ENCODE assay signal across 11 cellular contexts in the genomic region with DNA sequence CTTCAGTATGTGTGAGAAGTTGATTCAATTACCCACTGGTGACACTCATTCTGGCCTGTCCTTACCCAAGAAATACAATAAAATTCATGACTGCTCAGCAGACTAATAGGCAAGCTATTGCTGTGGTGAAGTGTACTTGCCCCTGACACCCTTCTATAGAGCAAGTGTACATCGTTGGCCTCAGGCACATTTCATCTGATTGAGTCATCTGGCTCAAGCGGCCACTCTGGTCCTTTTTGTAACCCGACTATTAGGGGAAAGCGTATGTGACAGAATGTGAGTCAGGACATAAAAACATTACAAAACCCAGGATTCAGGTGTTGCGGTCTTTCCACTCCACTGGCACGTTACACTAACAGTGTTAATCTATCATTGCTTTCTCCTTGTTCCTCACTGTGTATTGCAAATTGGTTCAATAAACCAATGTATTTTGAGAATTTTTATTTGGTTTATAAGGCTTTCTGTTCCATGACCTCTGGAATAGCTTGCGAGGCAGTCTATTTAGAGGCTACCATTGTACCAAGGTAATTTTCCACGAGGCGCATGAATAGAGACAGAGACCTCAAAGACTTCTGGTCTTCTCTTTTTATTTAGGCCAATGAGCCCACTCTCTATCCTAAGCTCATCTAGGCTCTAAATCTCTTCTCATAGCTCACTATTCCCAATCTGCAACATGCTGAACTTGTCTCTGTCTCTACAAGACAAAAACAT. TPM values are rescaled to one million over a fixed set of nuclear protein-coding genes. Genes with fewer than 3 reads are reported as not detected.
DNase-seq lines count a peak whose midpoint lies in the region; ATAC-seq, FAIRE-seq and TF ChIP-seq lines count a peak whose summit lies in the region.
"Had no signal": no experiment of that assay in that cellular context is flagged by ENCODE, and none has a peak within 500 bp of the region (broad histone marks: within the 10 kb centered on the region; RNA-seq: fewer than 3 reads in every experiment).

No MANE protein-coding gene starts in this region.

- H3K36me3 Mint-ChIP-seq in type B pancreatic cell: peaks cover 11% of the 10 kb centered on the region
- H3K36me3 Mint-ChIP-seq: activated naive CD4-positive, alpha-beta T cell treated with anti-CD3 and anti-CD28 coated beads, Interleukin-2, amount 10 ng/mL, durations not matched to agents 7 days and 5 days had no signal

- H3K14ac ChIP-seq in IMR-90 (replicated peaks; ENCODE audit: low read depth, low read length): no peak overlapping the region

- no peak overlapping the region for H2AK5ac ChIP-seq in IMR-90 (ENCODE audit: low read depth, low read length)

- no peak overlapping the region for H3K27ac Mint-ChIP-seq in type B pancreatic cell
- H3K27ac Mint-ChIP-seq: activated naive CD4-positive, alpha-beta T cell treated with anti-CD3 and anti-CD28 coated beads, Interleukin-2, amount 10 ng/mL, durations not matched to agents 7 days and 5 days; CD14-positive monocyte had no signal

- H3K56ac ChIP-seq in IMR-90 (ENCODE audit: extremely low read depth, insufficient read depth, low read length): no peak overlapping the region

- H2AFZ ChIP-seq in IMR-90 (replicated peaks; ENCODE audit: low read length, poor library complexity): no peak overlapping the region
- no peak overlapping the region for H2AFZ ChIP-seq in keratinocyte (ENCODE audit: control insufficient read depth, low read length)

- H3K27me3 Mint-ChIP-seq in type B pancreatic cell: no peaks in the 10 kb centered on the region
- H3K27me3 Mint-ChIP-seq: activated naive CD4-positive, alpha-beta T cell treated with anti-CD3 and anti-CD28 coated beads, Interleukin-2, amount 10 ng/mL, durations not matched to agents 7 days and 5 days had no signal

- dilution Hi-C loops in IMR-90 (cut with HindIII; ENCODE audit: low sequenced_read_pairs, unreplicated experiment) (no loop called here), keratinocyte (cut with MboI; ENCODE audit: extremely low pct_ligation_motif_present, low sequenced_read_pairs) (no loop called here)

- H3K9me1 ChIP-seq in IMR-90 (ENCODE audit: insufficient read depth, low read length): no peaks in the 10 kb centered on the region
- no peaks in the 10 kb centered on the region for H3K9me1 ChIP-seq in keratinocyte (ENCODE audit: control insufficient read depth, extremely low read depth, insufficient read depth, low read length)

- POLR2A ChIA-PET in IMR-90 (lab: Charles Lee; ENCODE audit: unreplicated experiment): no interaction called here

- no peak overlapping the region for H2BK20ac ChIP-seq in IMR-90 (ENCODE audit: low read depth, low read length)

- H3K4ac ChIP-seq in IMR-90 (ENCODE audit: low read depth, low read length): no peak overlapping the region

- CTCF ChIA-PET in IMR-90 (lab: Yijun Ruan, JAX): no interaction called here

- no peak overlapping the region for H3K27ac ChIP-seq in IMR-90 (ENCODE audit: insufficient read depth, low read length)
- peak overlapping the region; percentile 66 for H3K27ac ChIP-seq in keratinocyte (ENCODE audit: control insufficient read depth, insufficient read depth, low read length)

- no peak overlapping the region for H4K8ac ChIP-seq in IMR-90 (ENCODE audit: low read depth in 2 of 2, low read length in 2 of 2)

- H3K36me3 ChIP-seq in IMR-90 (ENCODE audit: control insufficient read depth, insufficient read depth, low read length): peaks cover 6% of the 10 kb centered on the region
- H3K36me3 ChIP-seq in keratinocyte (ENCODE audit: control insufficient read depth in 2 of 2, extremely low read depth in 1 of 2, insufficient read depth in 2 of 2, low read length in 2 of 2): no peaks in the 10 kb centered on the region

- no peaks in the 10 kb centered on the region for H3K9me3 ChIP-seq in IMR-90 (ENCODE audit: control insufficient read depth, insufficient read depth, low read length)
- no peaks in the 10 kb centered on the region for H3K9me3 ChIP-seq in keratinocyte (ENCODE audit: control insufficient read depth, low read depth, low read length)

- no peak overlapping the region for H3K9ac ChIP-seq in IMR-90 (ENCODE audit: low read depth, low read length)
- H3K9ac ChIP-seq in keratinocyte (ENCODE audit: control insufficient read depth, extremely low read depth, insufficient read depth, low read length): no peak overlapping the region

- ATAC-seq in IMR-90 (ENCODE audit: low read depth) (peak; percentile 98), HG02973 (IDR thresholded peaks at IDR 0.05; ENCODE audit: unreplicated experiment) (no peak)

- no peak overlapping the region for H2AK9ac ChIP-seq in IMR-90 (replicated peaks; ENCODE audit: low read depth, low read length, poor library complexity)

- H3K4me1 Mint-ChIP-seq in type B pancreatic cell (ENCODE audit: unreplicated experiment): no peaks in the 10 kb centered on the region
- H3K4me1 Mint-ChIP-seq: activated naive CD4-positive, alpha-beta T cell treated with anti-CD3 and anti-CD28 coated beads, Interleukin-2, amount 10 ng/mL, durations not matched to agents 7 days and 5 days; CD14-positive monocyte had no signal

- H3K18ac ChIP-seq in IMR-90 (ENCODE audit: low read depth, low read length): no peak overlapping the region

- TF ChIP-seq POLR2A in IMR-90 (IDR thresholded peaks at IDR 0.05; ENCODE audit: low read depth, low read length): no peak

- H3K4me1 ChIP-seq in IMR-90 (ENCODE audit: control insufficient read depth, insufficient read depth, low read length) (no peaks in the 10 kb centered on the region; the same call in 1 of the 2 replicates), keratinocyte (ENCODE audit: control insufficient read depth, extremely low read depth, insufficient read depth, low read length) (peaks cover 21% of the 10 kb centered on the region)

- BruUV-seq in IMR-90 (replicated peaks; lab: Mats Ljungman, UMichigan): no TSS peak

- H3K9me3 Mint-ChIP-seq in type B pancreatic cell: no peaks in the 10 kb centered on the region
- H3K9me3 Mint-ChIP-seq: activated naive CD4-positive, alpha-beta T cell treated with anti-CD3 and anti-CD28 coated beads, Interleukin-2, amount 10 ng/mL, durations not matched to agents 7 days and 5 days had no signal

- H4K20me1 ChIP-seq in IMR-90 (ENCODE audit: insufficient read depth, low read length): peaks cover 3% of the 10 kb centered on the region; the same call in 1 of the 2 replicates
- H4K20me1 ChIP-seq in keratinocyte (ENCODE audit: control insufficient read depth, extremely low read depth, insufficient read depth, low read length): no peaks in the 10 kb centered on the region

- TF ChIP-seq CTCF in AG10803 (conservative IDR thresholded peaks at IDR 0.05; ENCODE audit: low read length) (no peak), IMR-90 (conservative IDR thresholded peaks at IDR 0.05; ENCODE audit: low read depth, low read length) (no peak), keratinocyte (optimal IDR thresholded peaks at IDR 0.05 in 1 of 3, IDR thresholded peaks at IDR 0.05 in 1 of 3, conservative IDR thresholded peaks at IDR 0.05 in 1 of 3; ENCODE audit: extremely low read depth in 1 of 3, insufficient read depth in 2 of 3, low read length in 3 of 3) (no peak), type B pancreatic cell (conservative IDR thresholded peaks at IDR 0.05) (no peak)

- no peak overlapping the region for H2BK120ac ChIP-seq in IMR-90 (ENCODE audit: low read depth, low read length)

- H2BK15ac ChIP-seq in IMR-90 (ENCODE audit: low read depth, low read length): no peak overlapping the region

- H3K79me1 ChIP-seq in IMR-90 (ENCODE audit: low read depth in 1 of 2, low read length in 2 of 2): no peaks in the 10 kb centered on the region

- H4K91ac ChIP-seq in IMR-90 (ENCODE audit: insufficient read depth, low read depth, low read length): no peak overlapping the region

- H3K4me3 ChIP-seq in AG10803 (ENCODE audit: low read length): no peak overlapping the region
- H3K4me3 ChIP-seq in IMR-90 (ENCODE audit: insufficient read depth, low read depth, low read length): no peak overlapping the region
- H3K4me3 ChIP-seq in keratinocyte (ENCODE audit: control insufficient read depth in 2 of 3, extremely low read depth in 1 of 3, insufficient read depth in 2 of 3, low read depth in 1 of 3, low read length in 3 of 3): no peak overlapping the region

- H3K4me2 ChIP-seq in IMR-90 (ENCODE audit: low read depth, low read length) (no peak overlapping the region), keratinocyte (ENCODE audit: control insufficient read depth, extremely low read depth, insufficient read depth, low read depth, low read length) (peak overlapping the region; percentile 33)

- H3K23ac ChIP-seq in IMR-90 (ENCODE audit: low read depth, low read length): no peak overlapping the region

- in situ Hi-C loops in IMR-90 (cut with MboI; ENCODE audit: low sequenced_read_pairs): no loop called here

- peak; percentile 80 for DNase-seq in AG10803 (ENCODE audit: low read depth)
- peak; percentile 93 for DNase-seq in IMR-90
- DNase-seq in astrocyte of the hippocampus (ENCODE audit: low read depth, low spot score): peak; percentile 93
- DNase-seq in keratinocyte (ENCODE audit: low read depth, low spot score): peak; percentile 96
- no peak for DNase-seq in NCI-H2196 treated with DMSO at 0.1 percent for 48 hours (lab: John Stamatoyannopoulos, UW; ENCODE audit: unreplicated experiment)
- no peak for DNase-seq in type B pancreatic cell (ENCODE audit: extremely low spot score, unreplicated experiment)
- DNase-seq in central memory CD4-positive, alpha-beta T cell: no peak
- DNase-seq: activated naive CD4-positive, alpha-beta T cell treated with anti-CD3 and anti-CD28 coated beads, Interleukin-2, amount 10 ng/mL, durations not matched to agents 7 days and 5 days; NCI-H510A treated with DMSO at 0.1 percent for 48 hours had no signal

- no peak overlapping the region for H3K4me3 Mint-ChIP-seq in type B pancreatic cell
- H3K4me3 Mint-ChIP-seq: activated naive CD4-positive, alpha-beta T cell treated with anti-CD3 and anti-CD28 coated beads, Interleukin-2, amount 10 ng/mL, durations not matched to agents 7 days and 5 days; CD14-positive monocyte had no signal

- intact Hi-C loops in IMR-90 (cut with micrococcal nuclease): no loop called here

- peak; percentile 95 for FAIRE-seq in keratinocyte (lab: Jason Lieb, UNC)

- H3K27me3 ChIP-seq in IMR-90 (ENCODE audit: control insufficient read depth, insufficient read depth, low read length): peaks cover 4% of the 10 kb centered on the region; the same call in 1 of the 2 replicates
- no peaks in the 10 kb centered on the region for H3K27me3 ChIP-seq in keratinocyte (ENCODE audit: control insufficient read depth, extremely low read depth, insufficient read depth, low read length)

- 95% methylated on average over 2 of the region's 9 CpGs; no CpG with 5 or more reads in 1 of the 2 experiments for WGBS in IMR-90 (ENCODE audit: extremely low coverage in 2 of 2, insufficient read length in 1 of 2), 2 experiments

- H4K5ac ChIP-seq in IMR-90 (ENCODE audit: low read depth, low read length): no peak overlapping the region

- no peak for TF ChIP-seq RAD21 in IMR-90 (IDR thresholded peaks at IDR 0.05; ENCODE audit: low read length)

- no peak overlapping the region for H2BK5ac ChIP-seq in IMR-90 (ENCODE audit: low read depth, low read length, poor library complexity, severe bottlenecking)

- no peaks in the 10 kb centered on the region for H3K79me2 ChIP-seq in keratinocyte (ENCODE audit: control insufficient read depth, insufficient read depth, low read length)

RNA-seq across cellular contexts. Expression of a gene that starts 10.2 kb away (rescaled TPM):
- 1.1 and 1.9 TPM in 2 replicates for total RNA-seq in IMR-90 (2012; rRNA removed)
- polyA plus RNA-seq in IMR-90 (2012; rRNA removed): 2.5 and 3.9 TPM in 2 replicates
- 1.1 and 1.5 TPM in 2 replicates for polyA plus RNA-seq in IMR-90 (2012; cell fraction: cytosol; rRNA removed)
- polyA plus RNA-seq in IMR-90 (2012; cell fraction: nucleus; rRNA removed; ENCODE audit: low replicate concordance): 7.9 and 15.0 TPM in 2 replicates
- 3.7 to 7.6 TPM (median 4.8 TPM) in 3 replicates for polyA plus RNA-seq in keratinocyte
- polyA plus RNA-seq in keratinocyte (2011; ENCODE audit: low read depth): 8.1 TPM
- polyA plus RNA-seq in keratinocyte (2011; cell fraction: cytosol; rRNA removed): 1.5 and 1.6 TPM in 2 replicates
- 11.3 and 16.5 TPM in 2 replicates for polyA plus RNA-seq in keratinocyte (2011; cell fraction: nucleus; rRNA removed)
- polyA plus RNA-seq in keratinocyte (2012; ENCODE audit: low replicate concordance): 3.1 and 11.8 TPM in 2 replicates
- polyA minus RNA-seq in keratinocyte: 1.4 to 3.4 TPM in 2 of 3 replicates, not detected in the other
- polyA minus RNA-seq in keratinocyte (2011; cell fraction: cytosol; rRNA and poly(A)+ RNA removed): 3.5 TPM
- polyA minus RNA-seq in keratinocyte (2011; cell fraction: nucleus; rRNA and poly(A)+ RNA removed): 4.9 and 6.4 TPM in 2 replicates
- total RNA-seq in type B pancreatic cell (ENCODE audit: low replicate concordance): 14.0 and 19.0 TPM in 2 replicates

Comparison
In these comparisons a context has a peak if more than half of its experiments do, and no peak if none do; other contexts are left out.
1. DNase-seq: peak in AG10803 (single experiment), IMR-90 (single experiment), astrocyte of the hippocampus (single experiment) and keratinocyte (single experiment); none in NCI-H2196 treated with DMSO at 0.1 percent for 48 hours (single experiment), type B pancreatic cell (single experiment) and central memory CD4-positive, alpha-beta T cell (single experiment).